1 cellular context compared by ENCODE assay signal in genomic region chrX:110259065-110259559, GRCh38.
TF ChIP-seq lines count a peak whose summit lies in the region.

No MANE protein-coding gene starts in this region.

TF ChIP-seq in GM23338, 12 proteins besides CTCF, POLR2A, EP300 and RAD21:
- TF ChIP-seq REST (IDR thresholded peaks at IDR 0.05; ENCODE audit: unreplicated experiment) (no peak), JUNB (IDR thresholded peaks at IDR 0.05; ENCODE audit: unreplicated experiment) (no peak), EZH2 (IDR thresholded peaks at IDR 0.05; ENCODE audit: low read depth, unreplicated experiment) (no peak), POLR2AphosphoS5 (IDR thresholded peaks at IDR 0.05; ENCODE audit: low read depth) (no peak), STAT1 (IDR thresholded peaks at IDR 0.05; ENCODE audit: unreplicated experiment) (no peak), ZNF462 (CRISPR knock-in tag; IDR thresholded peaks at IDR 0.05) (no peak), ZNF114 (CRISPR knock-in tag; IDR thresholded peaks at IDR 0.05) (no peak), ZNF331 (CRISPR knock-in tag; IDR thresholded peaks at IDR 0.05; ENCODE audit: low read depth) (no peak), ETS1 (IDR thresholded peaks at IDR 0.05) (no peak), EZH2phosphoT487 (IDR thresholded peaks at IDR 0.05; ENCODE audit: unreplicated experiment) (no peak), NANOG (IDR thresholded peaks at IDR 0.05; ENCODE audit: borderline replicate concordance) (no peak), CREB1 (CRISPR knock-in tag; IDR thresholded peaks at IDR 0.05; ENCODE audit: low read depth) (no peak)
TF ChIP-seq in GM23338: peak in this region for 0.
